8 cellular contexts compared by ENCODE assay signal in genomic region chr10:6144609-6145413, GRCh38. TPM values are rescaled to one million over a fixed set of nuclear protein-coding genes. Genes with fewer than 3 reads are reported as not detected.
A peak's percentile ranks its signal among the peaks of the same experiment; 100 is the strongest.
DNase-seq lines count a peak whose midpoint lies in the region; ATAC-seq and TF ChIP-seq lines count a peak whose summit lies in the region.

No MANE protein-coding gene starts in this region.

- H3K9ac ChIP-seq in mesenchymal stem cell (ENCODE audit: low read length): peak overlapping the region; percentile 90

- H3K4ac ChIP-seq in mesenchymal stem cell (ENCODE audit: low read depth in 1 of 2, low read length in 2 of 2): peak overlapping the region; percentile 35 to 91

- H3K4me1 ChIP-seq in A673 (ENCODE audit: insufficient read depth, low read length, poor library complexity, severe bottlenecking) (peaks cover 11% of the 10 kb centered on the region), mesenchymal stem cell (ENCODE audit: control insufficient read depth, insufficient read depth, low read depth, low read length) (peaks cover 40% of the 10 kb centered on the region)
- peaks cover 52% of the 10 kb centered on the region for H3K4me1 ChIP-seq in effector memory CD4-positive, alpha-beta T cell (ENCODE audit: control insufficient read depth, insufficient read depth, low read length, poor library complexity, severe bottlenecking)

- no TSS peak for BruUV-seq in A673 (replicated peaks; lab: Mats Ljungman, UMichigan)

- intact Hi-C loops in A673 (cut with micrococcal nuclease; ENCODE audit: unreplicated experiment): no loop called here

- H2AK5ac ChIP-seq in mesenchymal stem cell (ENCODE audit: low read length, severe bottlenecking): no peak overlapping the region

- peak overlapping the region; percentile 63 for H3K4me3 ChIP-seq in A673 (ENCODE audit: low read depth, low read length, poor library complexity, severe bottlenecking)
- H3K4me3 ChIP-seq in effector memory CD4-positive, alpha-beta T cell (ENCODE audit: insufficient read depth, low read depth, low read length, poor library complexity, severe bottlenecking): peak overlapping the region; percentile 80
- H3K4me3 ChIP-seq in mesenchymal stem cell (ENCODE audit: insufficient read depth in 1 of 2, low read depth in 1 of 2, low read length in 2 of 2): peak overlapping the region; percentile 83 to 85

- H2AFZ ChIP-seq in mesenchymal stem cell (ENCODE audit: low read depth, low read length): peak overlapping the region; percentile 73

- peak overlapping the region; percentile 97 for H2BK15ac ChIP-seq in mesenchymal stem cell (ENCODE audit: low read depth, poor library complexity, severe bottlenecking)

- H3K9me3 ChIP-seq in A673 (ENCODE audit: low read depth, low read length, poor library complexity, severe bottlenecking): no peaks in the 10 kb centered on the region
- no peaks in the 10 kb centered on the region for H3K9me3 ChIP-seq in effector memory CD4-positive, alpha-beta T cell (ENCODE audit: control insufficient read depth, low read length)
- no peaks in the 10 kb centered on the region for H3K9me3 ChIP-seq in mesenchymal stem cell (ENCODE audit: control insufficient read depth, low read length)

- H2BK5ac ChIP-seq in mesenchymal stem cell (ENCODE audit: low read depth, low read length, poor library complexity, severe bottlenecking): no peak overlapping the region

- H3K79me1 ChIP-seq in mesenchymal stem cell (replicated peaks; ENCODE audit: low read length, poor library complexity, severe bottlenecking): peaks cover 23% of the 10 kb centered on the region

- H3K14ac ChIP-seq in mesenchymal stem cell (ENCODE audit: low read length in 2 of 2): peak overlapping the region in 1 of 2 experiments; percentile 99

- peak; percentile 66 for TF ChIP-seq POLR2A in GM18526 (IDR thresholded peaks at IDR 0.05; ENCODE audit: extremely low read depth, insufficient read length)

- CTCF ChIA-PET in A673 (lab: Charles Lee): interaction anchor here (1.5 kb wide), 1 partner anchor 257 kb away, joined by 4 read pairs; no protein-coding TSS in a partner anchor

- H2BK120ac ChIP-seq in mesenchymal stem cell (ENCODE audit: low read depth, low read length): peak overlapping the region; percentile 95

- TF ChIP-seq CTCF in A673 (conservative IDR thresholded peaks at IDR 0.05; ENCODE audit: low read depth, low read length): no peak

- under 1% methylated on average over 90 of the region's 106 CpGs for whole genome bisulfite sequencing in mesenchymal stem cell

- peak overlapping the region; percentile 45 to 93 for H2BK12ac ChIP-seq in mesenchymal stem cell (ENCODE audit: low read length in 2 of 2)

- H4K8ac ChIP-seq in mesenchymal stem cell (ENCODE audit: low read length): peak overlapping the region; percentile 88

- H3K27me3 ChIP-seq in A673 (replicated peaks; ENCODE audit: insufficient read depth, low read depth, low read length, poor library complexity): no peaks in the 10 kb centered on the region
- no peaks in the 10 kb centered on the region for H3K27me3 ChIP-seq in effector memory CD4-positive, alpha-beta T cell (replicated peaks; ENCODE audit: control insufficient read depth, insufficient read depth, low read length, poor library complexity, severe bottlenecking)
- H3K27me3 ChIP-seq in mesenchymal stem cell (ENCODE audit: control insufficient read depth in 1 of 2, insufficient read depth in 1 of 2, low read length in 2 of 2): peaks cover 0 to 12% of the 10 kb centered on the region in 2 experiments

- peak; percentile 91 for DNase-seq in A673 (ENCODE audit: low spot score)
- DNase-seq in NCI-H748 treated with DMSO at 0.1 percent for 48 hours (lab: John Stamatoyannopoulos, UW): peak; percentile 8
- peak; percentile 95 for DNase-seq in activated CD8-positive, alpha-beta memory T cell treated with anti-CD3 and anti-CD28 coated beads for 24 hours
- DNase-seq in effector memory CD4-positive, alpha-beta T cell: peak; percentile 83 to 85 (median 85)
- peak; percentile 88 for DNase-seq in mesenchymal stem cell
- DNase-seq in stimulated activated CD8-positive, alpha-beta memory T cell treated with anti-CD3 and anti-CD28 coated beads, Interleukin-12 subunit alpha, Interleukin-12 subunit beta, amount 100 ng/mL, for 24 hours (ENCODE audit: extremely low read depth): peak; percentile 76

- peak; percentile 72 for ATAC-seq in HG03064 (IDR thresholded peaks at IDR 0.05; ENCODE audit: low read depth, unreplicated experiment)

- peak overlapping the region; percentile 93 for H3K4me2 ChIP-seq in mesenchymal stem cell (ENCODE audit: low read length, poor library complexity, severe bottlenecking)

- H3K27ac ChIP-seq in A673 (ENCODE audit: low read depth, low read length, poor library complexity, severe bottlenecking) (peak overlapping the region; percentile 79), mesenchymal stem cell (ENCODE audit: low read length, poor library complexity, severe bottlenecking) (no peak overlapping the region)
- peak overlapping the region; percentile 89 for H3K27ac ChIP-seq in effector memory CD4-positive, alpha-beta T cell (ENCODE audit: insufficient read depth, low read length, poor library complexity, severe bottlenecking)

- H3K18ac ChIP-seq in mesenchymal stem cell (ENCODE audit: low read depth in 1 of 2, low read length in 2 of 2): peak overlapping the region; percentile 96 to 98

- H3K23ac ChIP-seq in mesenchymal stem cell (ENCODE audit: low read length in 2 of 2): peak overlapping the region in 1 of 2 experiments; percentile 98

- H4K91ac ChIP-seq in mesenchymal stem cell (ENCODE audit: low read length): peak overlapping the region; percentile 83

- no peaks in the 10 kb centered on the region for H3K36me3 ChIP-seq in A673 (ENCODE audit: insufficient read depth, low read length, poor library complexity, severe bottlenecking)
- H3K36me3 ChIP-seq in effector memory CD4-positive, alpha-beta T cell (ENCODE audit: control insufficient read depth, insufficient read depth, low read length): no peaks in the 10 kb centered on the region
- H3K36me3 ChIP-seq in mesenchymal stem cell (ENCODE audit: control insufficient read depth in 1 of 2, insufficient read depth in 2 of 2, low read depth in 1 of 2, low read length in 2 of 2): peaks cover 0 to 10% of the 10 kb centered on the region in 2 experiments

- POLR2A ChIA-PET in A673 (lab: Charles Lee; ENCODE audit: low non-redundant PET): no interaction called here

RNA-seq across cellular contexts. Expression of gene RBM17, which starts 56.0 kb away (rescaled TPM):
- 195 and 200 TPM in 2 replicates for total RNA-seq in A673 (2021)
- 78.5 TPM for polyA plus RNA-seq in mesenchymal stem cell (2013, experiment 1 of 2)
- 73.5 TPM for polyA plus RNA-seq in mesenchymal stem cell (2013, experiment 2 of 2)

RNA-seq across cellular contexts. Expression of gene PFKFB3, which starts 57.9 kb away (rescaled TPM):
- 42.8 and 53.0 TPM in 2 replicates for total RNA-seq in A673 (2021)
- 14.6 TPM for polyA plus RNA-seq in mesenchymal stem cell (2013, experiment 1 of 2)
- polyA plus RNA-seq in mesenchymal stem cell (2013, experiment 2 of 2): 15.8 TPM

Comparison
In these comparisons a context has a peak if more than half of its experiments do, and no peak if none do; other contexts are left out.
1. DNase-seq: peak in every context shown above with its lines; median percentile 95 in activated CD8-positive, alpha-beta memory T cell treated with anti-CD3 and anti-CD28 coated beads for 24 hours; 91 in A673; 88 in mesenchymal stem cell; 85 in effector memory CD4-positive, alpha-beta T cell; 76 in stimulated activated CD8-positive, alpha-beta memory T cell treated with anti-CD3 and anti-CD28 coated beads, Interleukin-12 subunit alpha, Interleukin-12 subunit beta, amount 100 ng/mL, for 24 hours; 8 in NCI-H748 treated with DMSO at 0.1 percent for 48 hours.